Comparison of ENCODE assay signal across 20 cellular contexts in genomic region chr11:125413226-125413625, GRCh38.
"Had no signal": no experiment of that assay in that cellular context is flagged by ENCODE, and none has a peak within 500 bp of the region (broad histone marks: within the 10 kb centered on the region; RNA-seq: fewer than 3 reads in every experiment).

No MANE protein-coding gene starts in this region.

- H3K36me3 Mint-ChIP-seq: IgD-negative memory B cell had no signal

- H3K9me3 Mint-ChIP-seq: IgD-negative memory B cell had no signal

- H3K4me3 ChIP-seq: K562 had no signal

- H3K27ac ChIP-seq: HL-60, KMS-11 had no signal

- DNase-seq: Kasumi-1, MV-4-11, NCI-H1048, NCI-H1105, NCI-H1417, NCI-H1436 treated with DMSO at 0.1 percent for 48 hours, NCI-H1694, NCI-H187 treated with DMSO at 0.1 percent for 48 hours, NCI-H2029 treated with DMSO at 0.1 percent for 48 hours, NCI-H2227 treated with DMSO at 0.1 percent for 48 hours, NCI-H524, NCI-H526 treated with DMSO at 0.1 percent for 48 hours, NCI-H748 treated with DMSO at 0.1 percent for 48 hours, RPMI8226, SHP77, SK-N-SH had no signal

- ATAC-seq: K562 had no signal

- H3K9me3 ChIP-seq: SK-N-SH had no signal

- H3K4me3 Mint-ChIP-seq: IgD-negative memory B cell had no signal
